1 cellular context compared by ENCODE assay signal in the genomic region with DNA sequence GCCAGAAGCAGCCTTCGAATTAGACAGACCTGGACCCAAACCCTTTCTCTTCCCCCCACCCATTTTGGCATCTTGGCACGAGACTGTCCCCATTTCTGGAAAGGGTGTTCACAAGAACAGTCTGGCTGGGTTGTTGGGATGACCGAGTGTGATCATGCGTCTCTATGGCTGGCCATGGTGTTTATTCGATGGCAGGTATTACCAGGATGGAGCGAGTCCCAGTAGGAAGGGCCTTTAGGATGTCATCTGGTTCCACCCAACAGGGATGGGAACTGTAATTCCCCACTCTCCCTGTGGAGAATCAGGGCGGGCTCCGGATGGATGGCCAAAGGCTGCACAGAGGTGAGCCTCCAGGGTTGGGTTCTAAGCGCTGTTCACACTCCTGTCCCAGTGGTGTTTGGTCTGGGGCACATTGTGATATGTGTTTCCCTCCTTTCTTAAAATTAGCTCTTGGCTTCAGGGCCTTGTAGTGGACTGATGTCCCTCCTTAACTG.
TF ChIP-seq lines count a peak whose summit lies in the region.

No MANE protein-coding gene starts in this region.

TF ChIP-seq in IMR-90, 13 proteins besides CTCF, POLR2A, EP300 and RAD21:
- no peak for TF ChIP-seq SMC3 (IDR thresholded peaks at IDR 0.05; ENCODE audit: low read depth, low read length)
- TF ChIP-seq MXI1 (IDR thresholded peaks at IDR 0.05; ENCODE audit: borderline replicate concordance, low read depth, low read length): no peak
- no peak for TF ChIP-seq FOS (IDR thresholded peaks at IDR 0.05; ENCODE audit: low read depth, low read length)
- TF ChIP-seq CEBPB (IDR thresholded peaks at IDR 0.05; ENCODE audit: low read depth, low read length): no peak
- TF ChIP-seq RCOR1 (IDR thresholded peaks at IDR 0.05; ENCODE audit: insufficient replicate concordance, low read length): no peak
- TF ChIP-seq MAFK (IDR thresholded peaks at IDR 0.05; ENCODE audit: low read depth, low read length): no peak
- TF ChIP-seq MAZ (IDR thresholded peaks at IDR 0.05; ENCODE audit: borderline replicate concordance, low read depth, low read length): no peak
- no peak for TF ChIP-seq BHLHE40 (IDR thresholded peaks at IDR 0.05; ENCODE audit: low read depth, low read length)
- TF ChIP-seq, protein P1, sequence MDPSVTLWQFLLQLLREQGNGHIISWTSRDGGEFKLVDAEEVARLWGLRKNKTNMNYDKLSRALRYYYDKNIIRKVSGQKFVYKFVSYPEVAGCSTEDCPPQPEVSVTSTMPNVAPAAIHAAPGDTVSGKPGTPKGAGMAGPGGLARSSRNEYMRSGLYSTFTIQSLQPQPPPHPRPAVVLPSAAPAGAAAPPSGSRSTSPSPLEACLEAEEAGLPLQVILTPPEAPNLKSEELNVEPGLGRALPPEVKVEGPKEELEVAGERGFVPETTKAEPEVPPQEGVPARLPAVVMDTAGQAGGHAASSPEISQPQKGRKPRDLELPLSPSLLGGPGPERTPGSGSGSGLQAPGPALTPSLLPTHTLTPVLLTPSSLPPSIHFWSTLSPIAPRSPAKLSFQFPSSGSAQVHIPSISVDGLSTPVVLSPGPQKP (IDR thresholded peaks at IDR 0.05; ENCODE audit: borderline replicate concordance, low read depth, low read length): no peak
- TF ChIP-seq CHD1 (IDR thresholded peaks at IDR 0.05; ENCODE audit: low read depth, low read length): no peak
- no peak for TF ChIP-seq NFE2L2 (IDR thresholded peaks at IDR 0.05; ENCODE audit: low read depth, low read length)
TF ChIP-seq in IMR-90: peak in this region for 0.
